ENCODE assay signal across 16 cellular contexts in genomic region chr3:151183253-151183652, GRCh38. TPM values are rescaled to one million over a fixed set of nuclear protein-coding genes. Genes with fewer than 3 reads are reported as not detected.
DNase-seq lines count a peak whose midpoint lies in the region; ATAC-seq and TF ChIP-seq lines count a peak whose summit lies in the region.
"Had no signal": no experiment of that assay in that cellular context is flagged by ENCODE, and none has a peak within 500 bp of the region (broad histone marks: within the 10 kb centered on the region; RNA-seq: fewer than 3 reads in every experiment).

No MANE protein-coding gene starts in this region.

- CTCF ChIA-PET in activated naive CD4-positive, alpha-beta T cell treated with anti-CD3 and anti-CD28 coated beads, Interleukin-2, amount 10 ng/mL, durations not matched to agents 7 days and 5 days (lab: Charles Lee), result interaction anchor here (0.7 to 1.1 kb wide), 3 partner anchors 28 to 99 kb away, joined by 3 to 4 read pairs (median 4); no protein-coding TSS in a partner anchor

- H3K4me3 Mint-ChIP-seq in activated naive CD4-positive, alpha-beta T cell treated with anti-CD3 and anti-CD28 coated beads, Interleukin-2, amount 10 ng/mL, durations not matched to agents 7 days and 5 days, result peak overlapping the region; percentile 49
- H3K4me3 Mint-ChIP-seq in activated naive CD8-positive, alpha-beta T cell treated with anti-CD3 and anti-CD28 coated beads for 36 hours, result peak overlapping the region; percentile 58
- H3K4me3 Mint-ChIP-seq: brain, memory B cell had no signal

- peaks cover 4% of the 10 kb centered on the region for H3K36me3 ChIP-seq in mesodermal cell (ENCODE audit: control insufficient read depth, insufficient read depth, low read length)
- no peaks in the 10 kb centered on the region for H3K36me3 ChIP-seq in upper lobe of right lung
- H3K36me3 ChIP-seq in transverse colon, result no peaks in the 10 kb centered on the region
- H3K36me3 ChIP-seq: ovary, suprapubic skin had no signal

- H3K4me1 Mint-ChIP-seq in activated naive CD4-positive, alpha-beta T cell treated with anti-CD3 and anti-CD28 coated beads, Interleukin-2, amount 10 ng/mL, durations not matched to agents 7 days and 5 days, result peaks cover 58% of the 10 kb centered on the region
- peaks cover 38% of the 10 kb centered on the region for H3K4me1 Mint-ChIP-seq in activated naive CD8-positive, alpha-beta T cell treated with anti-CD3 and anti-CD28 coated beads for 36 hours
- H3K4me1 Mint-ChIP-seq: memory B cell had no signal

- DNase-seq in activated naive CD4-positive, alpha-beta T cell treated with anti-CD3 and anti-CD28 coated beads, Interleukin-2, amount 10 ng/mL, durations not matched to agents 7 days and 5 days, result peak; percentile 46
- DNase-seq in activated naive CD4-positive, alpha-beta T cell treated with Interleukin-2 at 50 U/mL for 16 hours, result no peak
- DNase-seq in activated naive CD8-positive, alpha-beta T cell treated with anti-CD3 and anti-CD28 coated beads for 36 hours, result no peak
- DNase-seq in upper lobe of right lung, result no peak
- DNase-seq in LoVo (ENCODE audit: low spot score), result no peak
- DNase-seq in transverse colon, result no peak
- DNase-seq: foreskin melanocyte; NCI-H2029; ovary; stimulated activated CD4-positive, alpha-beta T cell treated with anti-CD3 and anti-CD28 coated beads, Interleukin-12 subunit alpha, Interleukin-12 subunit beta, amount 100 ng/mL, for 4 hours; T1000 had no signal

- 89% methylated on average over 4 of the region's 4 CpGs; no CpG with 5 or more reads in 1 of the 2 experiments for WGBS in mesodermal cell (ENCODE audit: insufficient coverage in 2 of 2), 2 experiments
- WGBS in transverse colon (ENCODE audit: low coverage in 1 of 2), 2 donors, result 71 to 95% methylated on average over 3 to 4 of the region's 4 CpGs

- peak; percentile 42 for ATAC-seq in upper lobe of right lung
- ATAC-seq in GM18870 (IDR thresholded peaks at IDR 0.05; ENCODE audit: unreplicated experiment), result no peak

- H3K27me3 Mint-ChIP-seq in activated naive CD4-positive, alpha-beta T cell treated with anti-CD3 and anti-CD28 coated beads, Interleukin-2, amount 10 ng/mL, durations not matched to agents 7 days and 5 days, result peaks cover 8% of the 10 kb centered on the region
- no peaks in the 10 kb centered on the region for H3K27me3 Mint-ChIP-seq in activated naive CD8-positive, alpha-beta T cell treated with anti-CD3 and anti-CD28 coated beads for 36 hours
- H3K27me3 Mint-ChIP-seq: brain had no signal

- H3K27me3 ChIP-seq in upper lobe of right lung (no peaks in the 10 kb centered on the region), transverse colon (no peaks in the 10 kb centered on the region)
- H3K27me3 ChIP-seq: ovary, suprapubic skin had no signal

- H3K9me3 ChIP-seq in mesodermal cell (ENCODE audit: control insufficient read depth, low read length) (no peaks in the 10 kb centered on the region), upper lobe of right lung (no peaks in the 10 kb centered on the region), transverse colon (no peaks in the 10 kb centered on the region)
- H3K9me3 ChIP-seq: ovary, suprapubic skin had no signal

- no peak for TF ChIP-seq POLR2A in transverse colon (IDR thresholded peaks at IDR 0.05)

- in situ Hi-C loops in transverse colon (cut with MboI; ENCODE audit: low pct_ligation_motif_present in 1 of 4, low pct_unique_long_range_greater_than_20kb in 1 of 4, low sequenced_read_pairs in 3 of 4), result no loop called here

- no peaks in the 10 kb centered on the region for H3K36me3 Mint-ChIP-seq in activated naive CD4-positive, alpha-beta T cell treated with anti-CD3 and anti-CD28 coated beads, Interleukin-2, amount 10 ng/mL, durations not matched to agents 7 days and 5 days
- peaks cover 8% of the 10 kb centered on the region for H3K36me3 Mint-ChIP-seq in activated naive CD8-positive, alpha-beta T cell treated with anti-CD3 and anti-CD28 coated beads for 36 hours
- H3K36me3 Mint-ChIP-seq: brain, memory B cell had no signal

- H3K4me1 ChIP-seq in mesodermal cell (ENCODE audit: control insufficient read depth, insufficient read depth, low read length, poor library complexity, severe bottlenecking) (no peaks in the 10 kb centered on the region), upper lobe of right lung (peaks cover 5% of the 10 kb centered on the region), transverse colon (peaks cover 0 to 11% (median 5%) of the 10 kb centered on the region in 4 donors)
- H3K4me1 ChIP-seq: suprapubic skin had no signal

- H3K27ac ChIP-seq in mesodermal cell (ENCODE audit: low read depth, low read length, severe bottlenecking) (peak overlapping the region; percentile 11), upper lobe of right lung (no peak overlapping the region), transverse colon (no peak overlapping the region)
- H3K27ac ChIP-seq: ovary, suprapubic skin had no signal

- H3K4me3 ChIP-seq in mesodermal cell (ENCODE audit: extremely low read depth, insufficient read depth, low read length, poor library complexity, severe bottlenecking), result no peak overlapping the region
- no peak overlapping the region for H3K4me3 ChIP-seq in upper lobe of right lung
- H3K4me3 ChIP-seq in transverse colon, result no peak overlapping the region
- H3K4me3 ChIP-seq: ovary, suprapubic skin had no signal

- H3K9me3 Mint-ChIP-seq in activated naive CD4-positive, alpha-beta T cell treated with anti-CD3 and anti-CD28 coated beads, Interleukin-2, amount 10 ng/mL, durations not matched to agents 7 days and 5 days, result no peaks in the 10 kb centered on the region
- H3K9me3 Mint-ChIP-seq in activated naive CD8-positive, alpha-beta T cell treated with anti-CD3 and anti-CD28 coated beads for 36 hours, result no peaks in the 10 kb centered on the region
- H3K9me3 Mint-ChIP-seq: brain, memory B cell had no signal

- H3K27ac Mint-ChIP-seq in activated naive CD4-positive, alpha-beta T cell treated with anti-CD3 and anti-CD28 coated beads, Interleukin-2, amount 10 ng/mL, durations not matched to agents 7 days and 5 days, result peak overlapping the region; percentile 89
- peak overlapping the region; percentile 59 for H3K27ac Mint-ChIP-seq in activated naive CD8-positive, alpha-beta T cell treated with anti-CD3 and anti-CD28 coated beads for 36 hours
- H3K27ac Mint-ChIP-seq: memory B cell had no signal

- intact Hi-C loops in upper lobe of right lung (cut with DNase I) (no loop called here), transverse colon (cut with DNase I; ENCODE audit: low total_unique reads) (no loop called here)

- TF ChIP-seq CTCF in upper lobe of right lung (IDR thresholded peaks at IDR 0.05), result no peak
- TF ChIP-seq CTCF in transverse colon (IDR thresholded peaks at IDR 0.05), result no peak

- no peak for TF ChIP-seq EP300 in transverse colon (IDR thresholded peaks at IDR 0.05; ENCODE audit: low read depth)

RNA-seq across cellular contexts. Expression of gene GPR171, which starts 19.8 kb away (rescaled TPM):
- 100 to 1,000 TPM; 131 to 134 TPM for total RNA-seq in activated naive CD8-positive, alpha-beta T cell treated with anti-CD3 and anti-CD28 coated beads for 36 hours
- polyA plus RNA-seq in mesodermal cell (2013, experiment 1 of 2), result not detected
- not detected for polyA plus RNA-seq in mesodermal cell (2013, experiment 2 of 2)
- total RNA-seq in upper lobe of right lung, result 3.2 TPM
- 1 to 10 TPM in 2 of 4 donors, not detected in 2; 3.8 to 6.8 TPM for total RNA-seq in transverse colon

Comparison
In these comparisons a context has a peak if more than half of its experiments do, and no peak if none do; other contexts are left out.
1. RNA of gene GPR171, which starts 19.8 kb away (total RNA-seq): 131 to 134 TPM in activated naive CD8-positive, alpha-beta T cell treated with anti-CD3 and anti-CD28 coated beads for 36 hours; 3.8 to 6.8 TPM in transverse colon and 3.2 TPM in upper lobe of right lung (single experiment); every median in the first group is over 10 times any median in the second.